In the genomic region with DNA sequence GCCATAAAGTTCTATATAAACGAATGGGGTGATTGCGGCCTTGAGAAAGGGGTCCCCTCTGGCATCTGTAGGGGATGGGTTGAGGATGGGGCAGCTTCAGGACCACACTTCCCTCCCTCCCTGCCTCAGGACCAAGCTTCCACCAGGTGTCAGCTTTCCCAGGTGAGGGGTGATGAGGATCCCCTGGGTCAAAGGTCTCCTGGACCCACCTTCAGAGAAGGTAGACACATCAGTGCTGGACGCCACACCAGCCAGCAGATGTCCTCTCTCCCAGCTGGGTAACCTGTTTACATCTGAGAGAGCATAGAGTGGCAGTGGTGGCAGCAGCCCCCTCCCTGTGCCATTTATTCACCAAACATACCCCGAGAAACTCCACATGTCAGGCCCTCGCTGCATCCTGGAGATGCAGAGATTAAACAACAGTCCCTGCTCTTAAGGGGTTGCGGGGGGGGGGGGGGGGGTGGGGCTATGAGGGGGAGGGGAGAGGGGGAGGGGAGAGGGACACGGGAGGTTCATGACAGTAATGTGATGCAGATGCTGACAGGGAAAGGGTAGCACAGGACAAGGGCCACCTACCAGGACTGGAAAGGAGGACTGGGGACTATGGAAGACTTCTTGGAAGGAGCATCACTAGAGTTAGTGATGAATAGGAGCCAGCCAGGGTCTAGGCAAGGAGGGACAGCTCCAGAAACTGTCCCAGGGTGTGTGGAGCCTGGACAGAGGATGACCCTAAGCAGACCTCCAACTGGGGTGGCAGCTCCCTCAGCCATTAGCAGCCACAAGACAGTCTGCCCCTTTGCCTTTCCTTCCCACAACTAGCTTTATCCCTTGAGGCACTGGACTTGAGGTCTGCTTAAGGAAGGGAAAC, we compare ENCODE assay signal across 24 cellular contexts. TPM values are rescaled to one million over a fixed set of nuclear protein-coding genes. Genes with fewer than 3 reads are reported as not detected.
DNase-seq lines count a peak whose midpoint lies in the region; ATAC-seq and TF ChIP-seq lines count a peak whose summit lies in the region.
"Had no signal": no experiment of that assay in that cellular context is flagged by ENCODE, and none has a peak within 500 bp of the region (broad histone marks: within the 10 kb centered on the region; RNA-seq: fewer than 3 reads in every experiment).

No MANE protein-coding gene starts in this region.

- peak overlapping the region; percentile 24 for H3K9ac ChIP-seq in iPS-15b (ENCODE audit: low read depth, low read length)
- H3K9ac ChIP-seq: GM23248 had no signal

- H3K27ac Mint-ChIP-seq in T-helper 2 cell treated with Interferon-gamma antibody and Interleukin-4, amounts not matched to agents 5 μg/mL and 100 μg/mL, for 36 hours, result peak overlapping the region; percentile 2

- no peaks in the 10 kb centered on the region for H3K27me3 Mint-ChIP-seq in T-helper 2 cell treated with Interferon-gamma antibody and Interleukin-4, amounts not matched to agents 5 μg/mL and 100 μg/mL, for 36 hours (ENCODE audit: low read depth)
- H3K27me3 Mint-ChIP-seq: progenitor cell of endocrine pancreas, T-cell had no signal

- no peak for DNase-seq in T-helper 2 cell treated with Interferon-gamma antibody and Interleukin-4, amounts not matched to agents 5 μg/mL and 100 μg/mL, for 36 hours (ENCODE audit: low spot score)
- no peak for DNase-seq in T-helper 2 cell
- DNase-seq in SK-N-DZ (ENCODE audit: low spot score), result peak; percentile 89
- DNase-seq in osteoblast (ENCODE audit: insufficient read length, low spot score, missing footprints), result peak; percentile 64
- DNase-seq in HuH-7.5 (ENCODE audit: low spot score), result no peak
- no peak for DNase-seq in activated gamma-delta T cell (lab: John Stamatoyannopoulos, UW)
- DNase-seq: activated CD4-positive, alpha-beta T cell treated with anti-CD3 and anti-CD28 coated beads, Interleukin-2, amount 50 U/mL, for 4 hours; activated CD4-positive, CD25-positive, alpha-beta regulatory T cell; brain microvascular endothelial cell; CD8-positive, alpha-beta T cell; GM23248; IMR-90; NCI-H1092; NCI-H187; NCI-H524 treated with DMSO at 0.1 percent for 48 hours; Peyer's patch; sigmoid colon; stimulated activated naive CD4-positive, alpha-beta T cell treated with Interleukin-2 at 50 U/mL for 16 hours; T-cell had no signal

- H3K9me3 Mint-ChIP-seq in T-helper 2 cell treated with Interferon-gamma antibody and Interleukin-4, amounts not matched to agents 5 μg/mL and 100 μg/mL, for 36 hours, result no peaks in the 10 kb centered on the region
- H3K9me3 Mint-ChIP-seq: CD8-positive, alpha-beta T cell; T-cell had no signal

- no peak for ATAC-seq in HG02623 (IDR thresholded peaks at IDR 0.05; ENCODE audit: unreplicated experiment)
- ATAC-seq: CD8-positive, alpha-beta T cell; T-cell had no signal

- TF ChIP-seq CTCF in osteoblast (IDR thresholded peaks at IDR 0.05; ENCODE audit: extremely low read depth, low read depth, low read length), result no peak

- H3K4me2 ChIP-seq in osteoblast (ENCODE audit: insufficient read depth, low read length), result no peak overlapping the region

- H3K4me3 ChIP-seq in iPS-15b (ENCODE audit: low read depth, low read length) (no peak overlapping the region), osteoblast (ENCODE audit: insufficient read depth, low read length) (no peak overlapping the region)
- H3K4me3 ChIP-seq: GM23248, lung, Peyer's patch, sigmoid colon had no signal

- H3K27ac ChIP-seq in osteoblast (ENCODE audit: low read depth, low read length), result no peak overlapping the region
- H3K27ac ChIP-seq: brain microvascular endothelial cell, epithelial cell of prostate, GM23248, Peyer's patch, sigmoid colon had no signal

- no peak overlapping the region for H2AFZ ChIP-seq in osteoblast (ENCODE audit: low read length)
- H2AFZ ChIP-seq: GM23248 had no signal

- H3K27me3 ChIP-seq in iPS-15b (ENCODE audit: control insufficient read depth, insufficient read depth, low read length) (no peaks in the 10 kb centered on the region), osteoblast (ENCODE audit: insufficient read depth, low read length) (no peaks in the 10 kb centered on the region)
- H3K27me3 ChIP-seq: brain microvascular endothelial cell, Peyer's patch, sigmoid colon had no signal

- H3K36me3 ChIP-seq in iPS-15b (ENCODE audit: control insufficient read depth, insufficient read depth, low read length) (peaks cover 34% of the 10 kb centered on the region), osteoblast (ENCODE audit: insufficient read depth, low read length) (peaks cover 19% of the 10 kb centered on the region)

- peaks cover 6% of the 10 kb centered on the region for H3K4me1 Mint-ChIP-seq in T-helper 2 cell treated with Interferon-gamma antibody and Interleukin-4, amounts not matched to agents 5 μg/mL and 100 μg/mL, for 36 hours (ENCODE audit: low read depth)

- H3K9me3 ChIP-seq in iPS-15b (ENCODE audit: control insufficient read depth, insufficient read depth, low read length), result no peaks in the 10 kb centered on the region
- no peaks in the 10 kb centered on the region for H3K9me3 ChIP-seq in osteoblast (ENCODE audit: low read depth, low read length)
- H3K9me3 ChIP-seq: Peyer's patch, sigmoid colon had no signal

- peaks cover 3% of the 10 kb centered on the region for H3K4me1 ChIP-seq in iPS-15b (ENCODE audit: control insufficient read depth, insufficient read depth, low read length)
- H3K4me1 ChIP-seq in osteoblast (ENCODE audit: insufficient read depth, low read length), result peaks cover 11% of the 10 kb centered on the region

- H4K20me1 ChIP-seq in osteoblast (ENCODE audit: insufficient read depth, low read length), result no peaks in the 10 kb centered on the region

- H3K79me2 ChIP-seq in osteoblast (ENCODE audit: insufficient read depth, low read length), result peaks cover 3% of the 10 kb centered on the region

- peaks cover 26% of the 10 kb centered on the region for H3K36me3 Mint-ChIP-seq in T-helper 2 cell treated with Interferon-gamma antibody and Interleukin-4, amounts not matched to agents 5 μg/mL and 100 μg/mL, for 36 hours (ENCODE audit: low read depth)

- no peak overlapping the region for H3K4me3 Mint-ChIP-seq in T-helper 2 cell treated with Interferon-gamma antibody and Interleukin-4, amounts not matched to agents 5 μg/mL and 100 μg/mL, for 36 hours
- H3K4me3 Mint-ChIP-seq: CD8-positive, alpha-beta T cell; T-cell had no signal

RNA-seq across cellular contexts. Expression of a gene that starts 5.0 kb away (rescaled TPM):
- polyA plus RNA-seq in SK-N-DZ (2014; cell fraction: cytosol; rRNA removed), result 7.0 and 13.4 TPM in 2 replicates
- polyA plus RNA-seq in SK-N-DZ (2014; cell fraction: nucleus; rRNA removed), result 35.6 and 40.0 TPM in 2 replicates
- 0.36 and 0.88 TPM in 2 replicates for total RNA-seq in osteoblast

RNA-seq across cellular contexts. Expression of a gene that starts 11.0 kb away (rescaled TPM):
- polyA plus RNA-seq in SK-N-DZ (2014; cell fraction: cytosol; rRNA removed), result 50.8 and 51.5 TPM in 2 replicates
- 124 and 148 TPM in 2 replicates for polyA plus RNA-seq in SK-N-DZ (2014; cell fraction: nucleus; rRNA removed)
- total RNA-seq in osteoblast, result 176 and 186 TPM in 2 replicates

RNA-seq across cellular contexts. Expression of a gene that starts 13.1 kb away (rescaled TPM):
- polyA plus RNA-seq in SK-N-DZ (2014; cell fraction: cytosol; rRNA removed), result 1,168 and 1,695 TPM in 2 replicates
- 853 and 1,299 TPM in 2 replicates for polyA plus RNA-seq in SK-N-DZ (2014; cell fraction: nucleus; rRNA removed)
- 428 and 494 TPM in 2 replicates for total RNA-seq in osteoblast

RNA-seq across cellular contexts. Expression of a gene that starts 19.3 kb away (rescaled TPM):
- 8.8 and 11.8 TPM in 2 replicates for polyA plus RNA-seq in SK-N-DZ (2014; cell fraction: cytosol; rRNA removed)
- 7.4 and 7.6 TPM in 2 replicates for polyA plus RNA-seq in SK-N-DZ (2014; cell fraction: nucleus; rRNA removed)
- 3.2 and 4.0 TPM in 2 replicates for total RNA-seq in osteoblast

RNA-seq across cellular contexts. Expression of a gene that starts 21.9 kb away (rescaled TPM):
- polyA plus RNA-seq in SK-N-DZ (2014; cell fraction: cytosol; rRNA removed), result 1.6 and 6.7 TPM in 2 replicates
- 3.6 and 8.4 TPM in 2 replicates for polyA plus RNA-seq in SK-N-DZ (2014; cell fraction: nucleus; rRNA removed)
- total RNA-seq in osteoblast, result 6.2 and 7.2 TPM in 2 replicates

Comparison
In these comparisons a context has a peak if more than half of its experiments do, and no peak if none do; other contexts are left out.
1. DNase-seq: peak in SK-N-DZ (single experiment) and osteoblast (single experiment); none in T-helper 2 cell treated with Interferon-gamma antibody and Interleukin-4, amounts not matched to agents 5 μg/mL and 100 μg/mL, for 36 hours (single experiment), T-helper 2 cell (0 of 5), HuH-7.5 (single experiment) and activated gamma-delta T cell (single experiment).